ENCODE assay signal across 8 cellular contexts in genomic region chr2:218658671-218659257, GRCh38. TPM values are rescaled to one million over a fixed set of nuclear protein-coding genes. Genes with fewer than 3 reads are reported as not detected.
DNase-seq lines count a peak whose midpoint lies in the region; ATAC-seq and TF ChIP-seq lines count a peak whose summit lies in the region.

No MANE protein-coding gene starts in this region.

- H3K27ac ChIP-seq in BLaER1, result peak overlapping the region; percentile 84

- H3K36me3 Mint-ChIP-seq in osteocyte (ENCODE audit: unreplicated experiment), result peaks cover 24% of the 10 kb centered on the region

- no peaks in the 10 kb centered on the region for H3K9me3 ChIP-seq in BLaER1

- peaks cover 24% of the 10 kb centered on the region for H3K4me1 Mint-ChIP-seq in osteocyte (ENCODE audit: unreplicated experiment)

- peaks cover 27% of the 10 kb centered on the region for H3K4me1 ChIP-seq in BLaER1

- H3K4me3 ChIP-seq in BLaER1, result peak overlapping the region; percentile 99
- peak overlapping the region; percentile 76 for H3K4me3 ChIP-seq in fibroblast of mammary gland (ENCODE audit: control insufficient read depth, low read depth, low read length)

- H3K27me3 ChIP-seq in BLaER1, result no peaks in the 10 kb centered on the region

- peak overlapping the region; percentile 83 for H3K27ac Mint-ChIP-seq in osteocyte (ENCODE audit: unreplicated experiment)

- H3K4me3 Mint-ChIP-seq in osteocyte (ENCODE audit: unreplicated experiment), result peak overlapping the region; percentile 98

- peak overlapping the region; percentile 88 for H3K9ac ChIP-seq in BLaER1

- H3K36me3 ChIP-seq in BLaER1, result peaks cover 73% of the 10 kb centered on the region

- TF ChIP-seq CTCF in fibroblast of mammary gland (conservative IDR thresholded peaks at IDR 0.05; ENCODE audit: control insufficient read depth, insufficient read depth, low read depth, low read length), result peak; percentile 41
- TF ChIP-seq CTCF in osteocyte (IDR thresholded peaks at IDR 0.05), result peak; percentile 53

- DNase-seq in NCI-H748 (lab: John Stamatoyannopoulos, UW; ENCODE audit: unreplicated experiment) (peak; percentile 64), fibroblast of mammary gland (ENCODE audit: low read depth) (peak; percentile 34), osteocyte (ENCODE audit: extremely low spot score, unreplicated experiment) (no peak), OCI-M2 (lab: John Stamatoyannopoulos, UW; ENCODE audit: unreplicated experiment) (no peak)
- peak; percentile 52 for DNase-seq in activated T-cell treated with anti-CD3 and anti-CD28 coated beads, Interleukin-2, amount 50 U/mL, for 1 hour

- H3K4me2 ChIP-seq in BLaER1, result peak overlapping the region; percentile 81

- peaks cover 24% of the 10 kb centered on the region for H4K20me1 ChIP-seq in BLaER1

- ATAC-seq in GM18519 (IDR thresholded peaks at IDR 0.05; ENCODE audit: low FRiP score, unreplicated experiment) (peak; percentile 32), HG03064 (IDR thresholded peaks at IDR 0.05; ENCODE audit: low read depth, unreplicated experiment) (peak; percentile 33)

- no peaks in the 10 kb centered on the region for H3K27me3 Mint-ChIP-seq in osteocyte (ENCODE audit: unreplicated experiment)

- H3K9me3 Mint-ChIP-seq in osteocyte (ENCODE audit: unreplicated experiment), result no peaks in the 10 kb centered on the region

RNA-seq across cellular contexts. Expression of gene ZNF142, which starts 0.7 kb away (rescaled TPM):
- total RNA-seq in osteocyte, result 33.4 and 35.5 TPM in 2 replicates

RNA-seq across cellular contexts. Expression of gene BCS1L, which starts 0.7 kb away (rescaled TPM):
- 36.5 and 40.9 TPM in 2 replicates for total RNA-seq in osteocyte

RNA-seq across cellular contexts. Expression of gene RNF25, which starts 13.0 kb away (rescaled TPM):
- 35.7 and 36.7 TPM in 2 replicates for total RNA-seq in osteocyte

RNA-seq across cellular contexts. Expression of gene STK36, which starts 13.1 kb away (rescaled TPM):
- total RNA-seq in osteocyte, result 60.7 and 67.8 TPM in 2 replicates

RNA-seq across cellular contexts. Expression of gene PLCD4, which starts 51.1 kb away (rescaled TPM):
- 16.7 and 24.7 TPM in 2 replicates for total RNA-seq in osteocyte

Comparison
In these comparisons a context has a peak if more than half of its experiments do, and no peak if none do; other contexts are left out.
1. DNase-seq: peak in NCI-H748 (single experiment), activated T-cell treated with anti-CD3 and anti-CD28 coated beads, Interleukin-2, amount 50 U/mL, for 1 hour (single experiment) and fibroblast of mammary gland (single experiment); none in osteocyte (single experiment) and OCI-M2 (single experiment).